In genomic region chr14:64841121-64841611, GRCh38 we compare ENCODE assay signal across 12 cellular contexts. TPM values are rescaled to one million over a fixed set of nuclear protein-coding genes. Genes with fewer than 3 reads are reported as not detected.
DNase-seq lines count a peak whose midpoint lies in the region; ATAC-seq and TF ChIP-seq lines count a peak whose summit lies in the region.
"Had no signal": no experiment of that assay in that cellular context is flagged by ENCODE, and none has a peak within 500 bp of the region (broad histone marks: within the 10 kb centered on the region; RNA-seq: fewer than 3 reads in every experiment).

No MANE protein-coding gene starts in this region.

- H3K36me3 ChIP-seq in mucosa of descending colon (ENCODE audit: low read depth): no peaks in the 10 kb centered on the region
- H3K36me3 ChIP-seq: HAP-1 had no signal

- H3K27me3 Mint-ChIP-seq in T-helper 17 cell: peaks cover 78% of the 10 kb centered on the region

- H3K4me1 ChIP-seq in mucosa of descending colon (ENCODE audit: low read depth): no peaks in the 10 kb centered on the region
- H3K4me1 ChIP-seq: HAP-1 had no signal

- H3K4me3 ChIP-seq in epithelial cell of proximal tubule (ENCODE audit: low read depth, low read length) (no peak overlapping the region), mucosa of descending colon (no peak overlapping the region)
- H3K4me3 ChIP-seq: HAP-1 had no signal

- POLR2A ChIA-PET in GM10248 (lab: Yijun Ruan, JAX): no interaction called here

- H3K36me3 Mint-ChIP-seq in T-helper 17 cell (ENCODE audit: low read depth): no peaks in the 10 kb centered on the region

- no peaks in the 10 kb centered on the region for H3K9me3 ChIP-seq in mucosa of descending colon
- no peaks in the 10 kb centered on the region for H3K9me3 ChIP-seq in T-helper 17 cell (ENCODE audit: control insufficient read depth, low read length, poor library complexity, severe bottlenecking)
- H3K9me3 ChIP-seq: HAP-1 had no signal

- in situ Hi-C loops in Caki2 (cut with HindIII; ENCODE audit: low pct_unique_long_range_greater_than_20kb, low sequenced_read_pairs): no loop called here

- CTCF ChIA-PET in GM10248 (lab: Yijun Ruan, JAX): interaction anchor here (1.2 to 2.5 kb wide), 4 partner anchors 10 to 50 kb away, joined by 3 to 12 read pairs (median 4); partner anchors contain the start of gene SPTB

- no peak overlapping the region for H3K4me3 Mint-ChIP-seq in T-helper 17 cell
- H3K4me3 Mint-ChIP-seq: activated CD4-positive, alpha-beta T cell treated with anti-CD3 and anti-CD28 coated beads, Interleukin-2, amount 10 ng/mL, durations not matched to agents 7 days and 5 days had no signal

- TF ChIP-seq CTCF in epithelial cell of proximal tubule (conservative IDR thresholded peaks at IDR 0.05; ENCODE audit: low read depth, low read length) (peak; percentile 74), mucosa of descending colon (IDR thresholded peaks at IDR 0.05) (no peak), GM10248 (IDR thresholded peaks at IDR 0.05; ENCODE audit: control extremely low read depth, extremely low read depth, low read depth, missing control alignments) (no peak)

- intact Hi-C loops in mucosa of descending colon (cut with DNase I, micrococcal nuclease): no loop called here

- H3K27ac Mint-ChIP-seq in T-helper 17 cell: no peak overlapping the region
- H3K27ac Mint-ChIP-seq: activated CD4-positive, alpha-beta T cell treated with anti-CD3 and anti-CD28 coated beads, Interleukin-2, amount 10 ng/mL, durations not matched to agents 7 days and 5 days had no signal

- ATAC-seq in mucosa of descending colon: peak; percentile 46
- no peak for ATAC-seq in GM21529 (IDR thresholded peaks at IDR 0.05; ENCODE audit: unreplicated experiment)
- no peak for ATAC-seq in T-helper 17 cell
- ATAC-seq in GM19397 (IDR thresholded peaks at IDR 0.05; ENCODE audit: unreplicated experiment): no peak

- DNase-seq in Caki2 (ENCODE audit: low read depth) (peak; percentile 45), NCI-H460 (ENCODE audit: extremely low read depth, low read depth) (peak; percentile 20), epithelial cell of proximal tubule (ENCODE audit: low read depth) (peak; percentile 32), mucosa of descending colon (no peak), GM10248 (ENCODE audit: extremely low spot score) (no peak), T-helper 17 cell (no peak)
- DNase-seq: activated CD4-positive, alpha-beta T cell treated with anti-CD3 and anti-CD28 coated beads, Interleukin-2, amount 10 ng/mL, durations not matched to agents 7 days and 5 days; DND-41; NCI-H187 treated with DMSO at 0.1 percent for 48 hours had no signal

- H3K4me1 Mint-ChIP-seq in T-helper 17 cell: peaks cover 2% of the 10 kb centered on the region
- H3K4me1 Mint-ChIP-seq: activated CD4-positive, alpha-beta T cell treated with anti-CD3 and anti-CD28 coated beads, Interleukin-2, amount 10 ng/mL, durations not matched to agents 7 days and 5 days had no signal

RNA-seq across cellular contexts. Expression of gene SPTB, which starts 38.5 kb away (rescaled TPM):
- 0.17 TPM in 1 of 2 replicates, not detected in the other for total RNA-seq in Caki2 (2014; rRNA removed; shearing (Covaris generic); ENCODE audit: low replicate concordance)
- total RNA-seq in NCI-H460 (2014; rRNA removed; shearing (Covaris generic)): 0.09 and 0.10 TPM in 2 replicates
- polyA plus RNA-seq in NCI-H460 (2014; cell fraction: nucleus; rRNA removed): 0.12 TPM in 1 of 2 replicates, not detected in the other
- total RNA-seq in epithelial cell of proximal tubule (0.36 and 1.8 TPM in 2 replicates), mucosa of descending colon (1 to 10 TPM in 1 of 3 donors, under 1 TPM in 2; 0.35 to 1.4 (median 0.51) TPM), T-helper 17 cell (1 to 10 TPM in 1 of 2 donors, under 1 TPM in 1; 0.40 to 8.4 TPM)
- total RNA-seq: activated CD4-positive, alpha-beta T cell treated with anti-CD3 and anti-CD28 coated beads, Interleukin-2, amount 10 ng/mL, durations not matched to agents 7 days and 5 days had no signal

Comparison
In these comparisons a context has a peak if more than half of its experiments do, and no peak if none do; other contexts are left out.
1. DNase-seq: peak in Caki2 (single experiment), NCI-H460 (single experiment) and epithelial cell of proximal tubule (single experiment); none in mucosa of descending colon (0 of 3), GM10248 (single experiment) and T-helper 17 cell (0 of 3).